In the genomic region with DNA sequence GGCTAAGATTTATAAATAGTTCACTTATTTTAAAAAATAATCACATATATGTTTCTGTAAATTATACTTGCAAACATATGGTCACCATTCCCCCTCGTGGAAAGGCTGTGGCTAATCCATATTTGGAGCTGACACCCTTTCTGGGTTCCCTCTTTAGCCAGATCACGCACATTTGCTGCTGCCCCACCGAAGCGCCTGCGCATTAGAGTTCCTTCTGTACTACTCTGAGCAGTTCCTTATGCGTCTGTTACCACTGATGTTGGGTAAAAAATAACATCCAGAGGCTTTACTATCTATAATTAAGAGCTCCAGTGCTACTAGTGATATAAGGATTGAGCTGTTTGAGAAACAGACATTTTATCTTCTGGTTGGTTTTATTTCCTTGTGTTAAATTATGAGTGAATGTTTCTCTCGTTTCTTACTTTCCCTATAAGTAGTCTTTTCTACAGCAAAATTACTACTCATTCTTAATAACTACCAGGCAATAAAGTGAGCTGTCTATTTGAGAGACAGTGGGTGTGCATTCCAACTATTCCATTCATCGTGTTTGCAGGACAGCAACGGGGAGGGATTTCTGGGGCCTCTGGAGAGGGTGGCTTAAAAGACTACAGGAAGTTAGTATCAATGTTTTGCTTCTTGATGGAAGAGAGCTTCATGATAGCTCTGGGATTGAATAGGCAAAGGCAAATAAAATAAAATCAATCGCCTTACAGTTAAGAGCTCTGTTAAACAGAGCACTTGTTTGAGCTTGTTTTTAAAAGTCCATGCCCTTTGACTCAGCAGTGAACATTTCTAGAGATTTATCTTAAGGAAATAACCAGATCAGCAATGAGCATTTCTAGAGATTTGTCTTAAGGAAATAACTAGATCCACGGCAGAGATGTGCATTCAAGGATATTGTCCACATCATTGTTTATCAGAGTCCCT, we compare ENCODE assay signal across 10 cellular contexts.
DNase-seq lines count a peak whose midpoint lies in the region; ATAC-seq, FAIRE-seq and TF ChIP-seq lines count a peak whose summit lies in the region.
"Had no signal": no experiment of that assay in that cellular context is flagged by ENCODE, and none has a peak within 500 bp of the region (broad histone marks: within the 10 kb centered on the region; RNA-seq: fewer than 3 reads in every experiment).

No MANE protein-coding gene starts in this region.

- H3K27ac ChIP-seq in K562 (ENCODE audit: extremely low read depth, low read depth, low read length): no peak overlapping the region
- no peak overlapping the region for H3K27ac ChIP-seq in HepG2 (ENCODE audit: extremely low read length, insufficient read depth, low read length)
- no peak overlapping the region for H3K27ac ChIP-seq in heart left ventricle

- ATAC-seq in K562 (no peak), HepG2 (peak; percentile 76), heart left ventricle (no peak)

- H3K4me1 ChIP-seq in K562 (replicated peaks in 1 of 2; ENCODE audit: control insufficient read depth in 2 of 2, insufficient read depth in 2 of 2, low read length in 2 of 2) (no peaks in the 10 kb centered on the region), HepG2 (ENCODE audit: insufficient read depth, low read length) (peaks cover 29% of the 10 kb centered on the region), heart left ventricle (peaks cover 0 to 5% (median 0%) of the 10 kb centered on the region in 12 donors)

- peak overlapping the region; percentile 5; the same call in 1 of the 2 replicates for H2AFZ ChIP-seq in K562 (ENCODE audit: low read depth, low read length)
- no peak overlapping the region for H2AFZ ChIP-seq in HepG2 (ENCODE audit: low read length)

- no peak for FAIRE-seq in K562 (lab: Jason Lieb, UNC)
- no peak for FAIRE-seq in HepG2 (lab: Jason Lieb, UNC)
- FAIRE-seq: endometrium had no signal

- no peak for TF ChIP-seq RAD21 in K562 (CRISPR knock-in tag; conservative IDR thresholded peaks at IDR 0.05 in 1 of 2, IDR thresholded peaks at IDR 0.05 in 1 of 2)
- no peak for TF ChIP-seq RAD21 in HepG2 (CRISPR knock-in tag; IDR thresholded peaks at IDR 0.05)

- BruUV-seq in K562 (replicated peaks; lab: Mats Ljungman, UMichigan) (no TSS peak), HepG2 (replicated peaks; lab: Mats Ljungman, UMichigan) (no TSS peak)

- no peaks in the 10 kb centered on the region for H3K9me1 ChIP-seq in K562 (ENCODE audit: control insufficient read depth, insufficient read depth, low read length)

- CTCF ChIA-PET in K562 (lab: Yijun Ruan, JAX; ENCODE audit: low intra/inter-chr PET ratio) (no interaction called here), HepG2 (lab: Yijun Ruan, JAX; ENCODE audit: low intra/inter-chr PET ratio, low total read pairs) (interaction anchor here (1.4 to 2.1 kb wide), 4 partner anchors 92 to 610 kb away, joined by 5 to 12 read pairs (median 7); no protein-coding TSS in a partner anchor)

- TF ChIP-seq POLR2A in K562 (conservative IDR thresholded peaks at IDR 0.05): no peak
- TF ChIP-seq POLR2A in HepG2 (IDR thresholded peaks at IDR 0.05; ENCODE audit: insufficient read depth in 1 of 2, low read depth in 2 of 2, low read length in 2 of 2): no peak
- TF ChIP-seq POLR2A in heart left ventricle (IDR thresholded peaks at IDR 0.05): no peak

- peaks cover 4% of the 10 kb centered on the region in 2 experiments for H3K27me3 ChIP-seq in K562 (ENCODE audit: control insufficient read depth in 2 of 2, insufficient read depth in 2 of 2, low read length in 2 of 2)
- H3K27me3 ChIP-seq in HepG2 (ENCODE audit: control insufficient read depth in 1 of 2, insufficient read depth in 2 of 2, low read length in 2 of 2): peaks cover 0 to 15% of the 10 kb centered on the region in 2 experiments; a peak in 2 of 5 replicates
- H3K27me3 ChIP-seq in heart left ventricle: no peaks in the 10 kb centered on the region

- DNase-seq in AG08395 (ENCODE audit: low spot score) (peak; percentile 65), LNCaP clone FGC (ENCODE audit: low read depth) (no peak), K562 (ENCODE audit: extremely low read depth in 1 of 4, low spot score in 3 of 4) (no peak), HepG2 (ENCODE audit: low spot score) (no peak), heart left ventricle (no peak), NCI-H524 (lab: John Stamatoyannopoulos, UW) (no peak), C1 segment of cervical spinal cord (lab: John Stamatoyannopoulos, UW) (no peak), SW480 (ENCODE audit: low spot score) (no peak)
- DNase-seq: NCI-H345 had no signal

- H3K9ac ChIP-seq in K562 (ENCODE audit: insufficient read depth in 1 of 2, low read depth in 2 of 2, low read length in 2 of 2): no peak overlapping the region
- no peak overlapping the region for H3K9ac ChIP-seq in HepG2 (ENCODE audit: insufficient read depth, low read depth, low read length)

- 5% methylated on average over 11 of the region's 11 CpGs for WGBS in K562 (ENCODE audit: insufficient coverage, low coverage, missing lambda C conversion rate)
- 47% methylated on average over 11 of the region's 11 CpGs for WGBS in HepG2 (ENCODE audit: low lambda C conversion rate)
- WGBS in heart left ventricle, 4 donors: 62 to 76% (median 71%) methylated on average over 11 of the region's 11 CpGs

- in situ Hi-C loops in K562 (cut with MboI) (no loop called here), HepG2 (cut with HindIII; ENCODE audit: extremely low pct_ligation_motif_present, low pct_unique_long_range_greater_than_20kb) (loop anchor here (10.0 to 25.0 kb wide), 3 partner anchors 91 to 608 kb away; no protein-coding TSS in a partner anchor)

- H3K36me3 ChIP-seq in K562 (ENCODE audit: control insufficient read depth, insufficient read depth, low read length): no peaks in the 10 kb centered on the region
- no peaks in the 10 kb centered on the region for H3K36me3 ChIP-seq in HepG2 (replicated peaks in 1 of 2; ENCODE audit: control insufficient read depth in 1 of 2, insufficient read depth in 2 of 2, low read length in 2 of 2)
- no peaks in the 10 kb centered on the region for H3K36me3 ChIP-seq in heart left ventricle

- no peaks in the 10 kb centered on the region for H3K9me3 ChIP-seq in K562 (replicated peaks; ENCODE audit: control insufficient read depth, insufficient read depth, low read depth, low read length)
- no peaks in the 10 kb centered on the region for H3K9me3 ChIP-seq in HepG2 (ENCODE audit: low read length)
- no peaks in the 10 kb centered on the region for H3K9me3 ChIP-seq in heart left ventricle

- TF ChIP-seq EP300 in K562 (IDR thresholded peaks at IDR 0.05; ENCODE audit: low read length) (no peak), HepG2 (IDR thresholded peaks at IDR 0.05; ENCODE audit: low read depth in 2 of 2, low read length in 2 of 2) (no peak), HepG2 (CRISPR knock-in tag; IDR thresholded peaks at IDR 0.05; ENCODE audit: borderline replicate concordance) (no peak)

- TF ChIP-seq CTCF in LNCaP clone FGC (IDR thresholded peaks at IDR 0.05; ENCODE audit: control insufficient read depth, extremely low read depth, insufficient read depth): no peak
- TF ChIP-seq CTCF in K562 (IDR thresholded peaks at IDR 0.05 in 2 of 3, conservative IDR thresholded peaks at IDR 0.05 in 1 of 3; ENCODE audit: insufficient read depth in 2 of 3, low read depth in 1 of 3, low read length in 3 of 3): no peak
- no peak for TF ChIP-seq CTCF in HepG2 (CRISPR knock-in tag; IDR thresholded peaks at IDR 0.05)
- TF ChIP-seq CTCF in heart left ventricle (IDR thresholded peaks at IDR 0.05): no peak

- H3K4me3 ChIP-seq in LNCaP clone FGC (ENCODE audit: low read depth, low read length) (peak overlapping the region; percentile 16; the same call in 1 of the 2 replicates), K562 (no peak overlapping the region), HepG2 (replicated peaks in 1 of 3; ENCODE audit: insufficient read depth in 1 of 3, low read depth in 2 of 3, low read length in 3 of 3) (no peak overlapping the region; a peak in 1 of 6 replicates), heart left ventricle (no peak overlapping the region)

- H3K79me2 ChIP-seq in K562 (ENCODE audit: control insufficient read depth, insufficient read depth, low read length) (no peaks in the 10 kb centered on the region), HepG2 (ENCODE audit: insufficient read depth, low read length) (no peaks in the 10 kb centered on the region)

- intact Hi-C loops in K562 (cut with micrococcal nuclease): loop anchor here (2.0 to 10.0 kb wide), 4 partner anchors 93 to 609 kb away; no protein-coding TSS in a partner anchor
- intact Hi-C loops in HepG2 (cut with micrococcal nuclease; ENCODE audit: unreplicated experiment): loop anchor here (1.0 to 2.0 kb wide), 4 partner anchors 92 to 609 kb away; no protein-coding TSS in a partner anchor
- intact Hi-C loops in heart left ventricle (cut with DNase I): loop anchor here in 5 of 10 donors (5.0 to 10.0 kb wide), 5 partner anchors 161 to 608 kb away; no protein-coding TSS in a partner anchor

- no peaks in the 10 kb centered on the region for H4K20me1 ChIP-seq in K562 (replicated peaks; ENCODE audit: control insufficient read depth, insufficient read depth, low read length)
- H4K20me1 ChIP-seq in HepG2 (ENCODE audit: insufficient read depth, low read length): no peaks in the 10 kb centered on the region

- POLR2A ChIA-PET in K562 (lab: Yijun Ruan, JAX): interaction anchor here (0.7 kb wide), 1 partner anchor 555 kb away, joined by 3 read pairs; no protein-coding TSS in a partner anchor
- POLR2A ChIA-PET in HepG2 (lab: Yijun Ruan, JAX): no interaction called here

- H3K4me2 ChIP-seq in K562 (ENCODE audit: insufficient read depth, low read length) (no peak overlapping the region), HepG2 (ENCODE audit: low read depth, low read length) (peak overlapping the region; percentile 55)

TF ChIP-seq in K562, 482 proteins besides CTCF, POLR2A, EP300 and RAD21 (continues in another document):
- TF ChIP-seq TSC22D4 (tag; IDR thresholded peaks at IDR 0.05) (no peak), NRF1 (conservative IDR thresholded peaks at IDR 0.05 in 1 of 2, IDR thresholded peaks at IDR 0.05 in 1 of 2) (peak; percentile 65 to 68), ZNF124 (CRISPR knock-in tag; IDR thresholded peaks at IDR 0.05) (no peak)

TF ChIP-seq in HepG2, 621 proteins besides CTCF, POLR2A, EP300 and RAD21 (continues in another document):
- TF ChIP-seq WIZ (CRISPR knock-in tag; IDR thresholded peaks at IDR 0.05) (no peak), KDM4B (CRISPR knock-in tag; IDR thresholded peaks at IDR 0.05) (no peak), ZNF543 (CRISPR knock-in tag; IDR thresholded peaks at IDR 0.05) (no peak)
- TF ChIP-seq, protein P1, sequence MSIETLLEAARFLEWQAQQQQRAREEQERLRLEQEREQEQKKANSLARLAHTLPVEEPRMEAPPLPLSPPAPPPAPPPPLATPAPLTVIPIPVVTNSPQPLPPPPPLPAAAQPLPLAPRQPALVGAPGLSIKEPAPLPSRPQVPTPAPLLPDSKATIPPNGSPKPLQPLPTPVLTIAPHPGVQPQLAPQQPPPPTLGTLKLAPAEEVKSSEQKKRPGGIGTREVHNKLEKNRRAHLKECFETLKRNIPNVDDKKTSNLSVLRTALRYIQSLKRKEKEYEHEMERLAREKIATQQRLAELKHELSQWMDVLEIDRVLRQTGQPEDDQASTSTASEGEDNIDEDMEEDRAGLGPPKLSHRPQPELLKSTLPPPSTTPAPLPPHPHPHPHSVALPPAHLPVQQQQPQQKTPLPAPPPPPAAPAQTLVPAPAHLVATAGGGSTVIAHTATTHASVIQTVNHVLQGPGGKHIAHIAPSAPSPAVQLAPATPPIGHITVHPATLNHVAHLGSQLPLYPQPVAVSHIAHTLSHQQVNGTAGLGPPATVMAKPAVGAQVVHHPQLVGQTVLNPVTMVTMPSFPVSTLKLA (IDR thresholded peaks at IDR 0.05): no peak
